ENCODE assay signal across 28 cellular contexts in the genomic region with DNA sequence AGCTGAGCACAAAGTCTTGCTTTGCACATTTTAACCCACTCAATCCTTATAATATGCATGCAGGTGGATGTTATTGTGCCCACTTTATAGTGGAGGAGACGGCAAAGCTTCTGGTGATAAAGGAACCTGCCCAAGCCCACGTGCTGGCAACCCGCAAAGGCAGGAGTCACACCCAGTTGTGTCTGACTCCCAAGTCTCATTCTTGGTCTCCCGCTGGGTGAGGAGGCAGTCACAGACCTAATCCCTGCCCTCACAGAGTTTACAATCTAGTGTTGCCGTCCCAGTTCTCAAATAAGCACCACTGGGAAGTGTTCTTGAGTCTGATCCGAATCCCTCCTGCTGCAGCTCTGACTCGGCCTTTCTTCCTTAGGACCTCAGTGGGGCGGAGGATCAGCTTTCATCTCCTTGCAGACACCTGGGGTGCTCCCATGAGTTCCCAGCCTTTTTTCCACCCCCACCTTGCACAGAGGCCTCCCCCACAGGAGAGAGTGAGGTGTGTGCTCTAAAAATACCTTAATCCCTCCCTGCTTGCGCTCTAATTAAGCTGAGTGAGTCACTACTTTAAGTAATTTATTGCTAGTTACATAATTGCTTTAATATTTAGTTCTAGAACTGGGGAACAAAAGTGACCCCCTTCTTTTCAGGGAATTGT. TPM values are rescaled to one million over a fixed set of nuclear protein-coding genes. Genes with fewer than 3 reads are reported as not detected.
"Had no signal": no experiment of that assay in that cellular context is flagged by ENCODE, and none has a peak within 500 bp of the region (broad histone marks: within the 10 kb centered on the region; RNA-seq: fewer than 3 reads in every experiment).

No MANE protein-coding gene starts in this region.

- H3K36me3 ChIP-seq: neutrophil, pancreas, prostate gland, right lobe of liver, sigmoid colon, suprapubic skin, tibial artery, transverse colon, vagina had no signal

- H3K9me3 ChIP-seq: neutrophil, pancreas, prostate gland, right lobe of liver, sigmoid colon, suprapubic skin, testis, tibial artery, transverse colon, vagina had no signal

- H3K27ac ChIP-seq: neutrophil, pancreas, prostate gland, right lobe of liver, sigmoid colon, suprapubic skin, testis, tibial artery, transverse colon, vagina had no signal

- H3K4me1 Mint-ChIP-seq: naive B cell; naive thymus-derived CD8-positive, alpha-beta T cell; stimulated activated naive CD8-positive, alpha-beta T cell treated with anti-CD3 and anti-CD28 coated beads, Interleukin-15, amount 100 ng/mL, for 72 hours had no signal

- H3K27me3 ChIP-seq: pancreas, right lobe of liver, suprapubic skin, testis, transverse colon, vagina had no signal

- H3K4me3 Mint-ChIP-seq: naive B cell; naive thymus-derived CD8-positive, alpha-beta T cell; natural killer cell treated with Interleukin-12 subunit alpha and Interleukin-12 subunit beta and Interleukin-15 and Interleukin-18, amount 100 ng/mL, for 72 hours; nephron progenitor cell; neural crest cell; stimulated activated memory B cell treated with anti-CD40 and anti-IgM and Interleukin-4, amounts not matched to agents 10 μg/mL and 1 μg/mL and 100 μg/mL, for 72 hours; stimulated activated naive CD8-positive, alpha-beta T cell treated with anti-CD3 and anti-CD28 coated beads, Interleukin-15, amount 100 ng/mL, for 72 hours; type B pancreatic cell had no signal

- H3K9me3 Mint-ChIP-seq: naive B cell; naive thymus-derived CD8-positive, alpha-beta T cell; natural killer cell treated with Interleukin-12 subunit alpha and Interleukin-12 subunit beta and Interleukin-15 and Interleukin-18, amount 100 ng/mL, for 72 hours; nephron progenitor cell; neural crest cell; stimulated activated memory B cell treated with anti-CD40 and anti-IgM and Interleukin-4, amounts not matched to agents 10 μg/mL and 1 μg/mL and 100 μg/mL, for 72 hours; stimulated activated naive CD8-positive, alpha-beta T cell treated with anti-CD3 and anti-CD28 coated beads, Interleukin-15, amount 100 ng/mL, for 72 hours; type B pancreatic cell had no signal

- H3K36me3 Mint-ChIP-seq: naive B cell; naive thymus-derived CD8-positive, alpha-beta T cell; natural killer cell treated with Interleukin-12 subunit alpha and Interleukin-12 subunit beta and Interleukin-15 and Interleukin-18, amount 100 ng/mL, for 72 hours; stimulated activated memory B cell treated with anti-CD40 and anti-IgM and Interleukin-4, amounts not matched to agents 10 μg/mL and 1 μg/mL and 100 μg/mL, for 72 hours; type B pancreatic cell had no signal

- H3K27ac Mint-ChIP-seq: naive B cell; naive thymus-derived CD8-positive, alpha-beta T cell; natural killer cell treated with Interleukin-12 subunit alpha and Interleukin-12 subunit beta and Interleukin-15 and Interleukin-18, amount 100 ng/mL, for 72 hours; nephron progenitor cell; stimulated activated memory B cell treated with anti-CD40 and anti-IgM and Interleukin-4, amounts not matched to agents 10 μg/mL and 1 μg/mL and 100 μg/mL, for 72 hours; stimulated activated naive CD8-positive, alpha-beta T cell treated with anti-CD3 and anti-CD28 coated beads, Interleukin-15, amount 100 ng/mL, for 72 hours; type B pancreatic cell had no signal

- H3K4me3 ChIP-seq: pancreas, prostate gland, right lobe of liver, sigmoid colon, suprapubic skin, testis, tibial artery, transverse colon, vagina had no signal

- ATAC-seq: naive thymus-derived CD8-positive, alpha-beta T cell; natural killer cell treated with Interleukin-12 subunit alpha and Interleukin-12 subunit beta and Interleukin-15 and Interleukin-18, amount 100 ng/mL, for 72 hours; pancreas; right cardiac atrium; right lobe of liver; stimulated activated memory B cell treated with anti-CD40 and anti-IgM and Interleukin-4, amounts not matched to agents 10 μg/mL and 1 μg/mL and 100 μg/mL, for 72 hours; stimulated activated naive CD8-positive, alpha-beta T cell treated with anti-CD3 and anti-CD28 coated beads, Interleukin-15, amount 100 ng/mL, for 72 hours; stimulated activated naive CD8-positive, alpha-beta T cell treated with anti-CD3 and anti-CD28 coated beads, Interleukin-15, Interleukin-2, amounts not matched to agents 100 U/mL and 50 U/mL, for 24 hours had no signal

- DNase-seq: naive B cell; naive thymus-derived CD8-positive, alpha-beta T cell; nephron progenitor cell; pancreas; right lobe of liver; sigmoid colon; small intestine; stimulated activated CD4-positive, alpha-beta T cell treated with anti-CD3 and anti-CD28 coated beads, Interleukin-15, amount 100 ng/mL, for 24 hours; stimulated activated CD4-positive, alpha-beta T cell treated with anti-CD3 and anti-CD28 coated beads, Interleukin-4, amount 100 ng/mL, for 1 hour; stimulated activated CD4-positive, alpha-beta T cell treated with anti-CD3 and anti-CD28 coated beads, Interleukin-4, amount 100 ng/mL, for 4 hours; stimulated activated CD8-positive, alpha-beta memory T cell treated with anti-CD3 and anti-CD28 coated beads, Interleukin-4, amount 100 ng/mL, for 48 hours; stimulated activated naive CD4-positive, alpha-beta T cell; stimulated activated naive CD8-positive, alpha-beta T cell treated with anti-CD3 and anti-CD28 coated beads, Interleukin-15, amount 100 ng/mL, for 72 hours; stimulated activated naive CD8-positive, alpha-beta T cell treated with anti-CD3 and anti-CD28 coated beads, Interleukin-15, Interleukin-2, amounts not matched to agents 100 U/mL and 50 U/mL, for 24 hours; substantia nigra; testis; tibial artery; transverse colon had no signal

- H3K4me1 ChIP-seq: pancreas, prostate gland, right lobe of liver, sigmoid colon, suprapubic skin, testis, tibial artery, transverse colon, vagina had no signal

RNA-seq across cellular contexts. Expression of a gene that starts 15.1 kb away (rescaled TPM):
- total RNA-seq: osteocyte had no signal
